Comparison of ENCODE assay signal across 14 cellular contexts in genomic region chr1:93699676-93700168, GRCh38. TPM values are rescaled to one million over a fixed set of nuclear protein-coding genes. Genes with fewer than 3 reads are reported as not detected.
DNase-seq lines count a peak whose midpoint lies in the region; ATAC-seq and TF ChIP-seq lines count a peak whose summit lies in the region.
"Had no signal": no experiment of that assay in that cellular context is flagged by ENCODE, and none has a peak within 500 bp of the region (broad histone marks: within the 10 kb centered on the region; RNA-seq: fewer than 3 reads in every experiment).

No MANE protein-coding gene starts in this region.

- no TSS peak for BruUV-seq in MCF 10A (replicated peaks; lab: Mats Ljungman, UMichigan)

- peak overlapping the region; percentile 2 for H3K56ac ChIP-seq in mesendoderm (ENCODE audit: low read length)

- no peaks in the 10 kb centered on the region for H4K20me1 ChIP-seq in GM23248 (ENCODE audit: insufficient read depth)

- no peaks in the 10 kb centered on the region for H3K36me3 Mint-ChIP-seq in MCF 10A (ENCODE audit: insufficient read depth, unreplicated experiment)

- H3K4me1 Mint-ChIP-seq in MCF 10A (ENCODE audit: insufficient read depth, unreplicated experiment): peaks cover 26% of the 10 kb centered on the region

- no peaks in the 10 kb centered on the region for H3K79me1 ChIP-seq in mesendoderm (ENCODE audit: low read length)

- WGBS in mesendoderm (ENCODE audit: extremely low coverage, insufficient coverage, low lambda C conversion rate): no CpG with 5 or more reads among the region's 1 CpG
- 100% methylated on average over 1 of the region's 1 CpG for WGBS in GM23248 (ENCODE audit: low coverage in 1 of 2, low lambda C conversion rate in 2 of 2, missing lambda C conversion rate in 2 of 2), 2 experiments

- CTCF ChIA-PET in MCF 10A (lab: Yijun Ruan, JAX): interaction anchor here (0.6 to 1.0 kb wide), 4 partner anchors 12 to 144 kb away, joined by 3 to 4 read pairs (median 3); no protein-coding TSS in a partner anchor

- peak overlapping the region; percentile 27 for H2AK5ac ChIP-seq in mesendoderm (ENCODE audit: low read length)

- no peak overlapping the region for H3K4ac ChIP-seq in mesendoderm (ENCODE audit: low read depth, low read length)

- intact Hi-C loops in MCF 10A (cut with micrococcal nuclease): no loop called here
- intact Hi-C loops in breast epithelium (cut with DNase I; ENCODE audit: low total_unique reads): no loop called here

- TF ChIP-seq CTCF in MCF 10A (IDR thresholded peaks at IDR 0.05; ENCODE audit: unreplicated experiment) (no peak), breast epithelium (IDR thresholded peaks at IDR 0.05) (no peak), RWPE2 (IDR thresholded peaks at IDR 0.05; ENCODE audit: poor library complexity, severe bottlenecking) (no peak)

- H2BK120ac ChIP-seq in mesendoderm (ENCODE audit: low read depth, low read length): no peak overlapping the region

- no peaks in the 10 kb centered on the region for H3K9me2 ChIP-seq in GM23248 (ENCODE audit: insufficient read depth)

- H3K27ac ChIP-seq in breast epithelium (no peak overlapping the region), RWPE2 (ENCODE audit: poor library complexity, severe bottlenecking) (peak overlapping the region; percentile 99), mesendoderm (ENCODE audit: low read depth, low read length) (no peak overlapping the region), GM23248 (no peak overlapping the region)
- no peak overlapping the region for H3K27ac ChIP-seq in effector memory CD4-positive, alpha-beta T cell (ENCODE audit: insufficient read depth, low read length, poor library complexity, severe bottlenecking)
- H3K27ac ChIP-seq: C4-2B, SJCRH30 had no signal

- TF ChIP-seq POLR2A in breast epithelium (IDR thresholded peaks at IDR 0.05): no peak

- no peak overlapping the region for H3K9ac ChIP-seq in mesendoderm (ENCODE audit: low read length)
- no peak overlapping the region for H3K9ac ChIP-seq in GM23248

- no peak overlapping the region for H2BK5ac ChIP-seq in mesendoderm (ENCODE audit: low read length)

- H3K4me3 Mint-ChIP-seq in MCF 10A (ENCODE audit: unreplicated experiment): no peak overlapping the region

- H3K27me3 ChIP-seq in breast epithelium: no peaks in the 10 kb centered on the region
- H3K27me3 ChIP-seq in RWPE2 (ENCODE audit: insufficient read depth, poor library complexity, severe bottlenecking): no peaks in the 10 kb centered on the region
- no peaks in the 10 kb centered on the region for H3K27me3 ChIP-seq in mesendoderm (ENCODE audit: insufficient read depth, low read length, poor library complexity)
- H3K27me3 ChIP-seq in effector memory CD4-positive, alpha-beta T cell (replicated peaks; ENCODE audit: control insufficient read depth, insufficient read depth, low read length, poor library complexity, severe bottlenecking): no peaks in the 10 kb centered on the region
- H3K27me3 ChIP-seq in GM23248 (replicated peaks; ENCODE audit: insufficient read depth): no peaks in the 10 kb centered on the region
- H3K27me3 ChIP-seq: SJCRH30 had no signal

- no peak for DNase-seq in MCF 10A (ENCODE audit: unreplicated experiment)
- no peak for DNase-seq in breast epithelium (ENCODE audit: low spot score in 2 of 2)
- no peak for DNase-seq in RWPE2 (ENCODE audit: low spot score)
- DNase-seq in mesendoderm: no peak
- DNase-seq in stimulated activated naive CD4-positive, alpha-beta T cell (lab: John Stamatoyannopoulos, UW): no peak
- DNase-seq in RKO (ENCODE audit: low spot score): no peak
- DNase-seq in effector memory CD4-positive, alpha-beta T cell: no peak
- no peak for DNase-seq in GM23248
- DNase-seq: 8988T, DMS153, HCEC 1CT, NCI-H1048, SJCRH30 had no signal

- no peak overlapping the region for H2AFZ ChIP-seq in GM23248

- ATAC-seq in RWPE2 (ENCODE audit: low read depth): no peak

- no peak overlapping the region for H3K23ac ChIP-seq in mesendoderm (ENCODE audit: low read length)

- H3K18ac ChIP-seq in mesendoderm (ENCODE audit: low read length): peak overlapping the region; percentile 24

- H3K4me3 ChIP-seq in breast epithelium (no peak overlapping the region), RWPE2 (ENCODE audit: severe bottlenecking) (no peak overlapping the region), mesendoderm (ENCODE audit: low read length) (no peak overlapping the region), GM23248 (no peak overlapping the region)
- no peak overlapping the region for H3K4me3 ChIP-seq in effector memory CD4-positive, alpha-beta T cell (ENCODE audit: insufficient read depth, low read depth, low read length, poor library complexity, severe bottlenecking)
- H3K4me3 ChIP-seq: SJCRH30 had no signal

- H4K5ac ChIP-seq in mesendoderm (ENCODE audit: low read length): no peak overlapping the region

- H3K36me3 ChIP-seq in breast epithelium: no peaks in the 10 kb centered on the region
- H3K36me3 ChIP-seq in RWPE2 (ENCODE audit: low read depth): peaks cover 6% of the 10 kb centered on the region
- H3K36me3 ChIP-seq in mesendoderm (ENCODE audit: control insufficient read depth, insufficient read depth, low read length): no peaks in the 10 kb centered on the region
- no peaks in the 10 kb centered on the region for H3K36me3 ChIP-seq in effector memory CD4-positive, alpha-beta T cell (ENCODE audit: control insufficient read depth, insufficient read depth, low read length)
- H3K36me3 ChIP-seq in GM23248 (ENCODE audit: low read depth): no peaks in the 10 kb centered on the region
- H3K36me3 ChIP-seq: SJCRH30 had no signal

- H4K8ac ChIP-seq in mesendoderm (ENCODE audit: low read depth, low read length): no peak overlapping the region

- peaks cover 3% of the 10 kb centered on the region for H3F3A ChIP-seq in GM23248 (ENCODE audit: insufficient read depth)

- in situ Hi-C loops in GM23248 (cut with MboI): no loop called here

- POLR2A ChIA-PET in MCF 10A (lab: Yijun Ruan, JAX): interaction anchor here (0.8 to 3.8 kb wide), 5 partner anchors 8 to 178 kb away, joined by 3 to 44 read pairs (median 4); partner anchors contain the start of gene BCAR3

- H2BK15ac ChIP-seq in mesendoderm (replicated peaks; ENCODE audit: low read depth): no peak overlapping the region

- no peaks in the 10 kb centered on the region for H3K27me3 Mint-ChIP-seq in MCF 10A (ENCODE audit: insufficient read depth, unreplicated experiment)

- H3K4me2 ChIP-seq in mesendoderm (ENCODE audit: low read length): no peak overlapping the region
- no peak overlapping the region for H3K4me2 ChIP-seq in GM23248 (ENCODE audit: unreplicated experiment)

- H3K27ac Mint-ChIP-seq in MCF 10A (ENCODE audit: low read depth, unreplicated experiment): peak overlapping the region; percentile 95

- H3K4me1 ChIP-seq in breast epithelium: no peaks in the 10 kb centered on the region
- peaks cover 53% of the 10 kb centered on the region for H3K4me1 ChIP-seq in RWPE2 (ENCODE audit: insufficient read depth, poor library complexity, severe bottlenecking)
- H3K4me1 ChIP-seq in mesendoderm (ENCODE audit: control insufficient read depth, low read depth, low read length): peaks cover 4% of the 10 kb centered on the region
- H3K4me1 ChIP-seq in effector memory CD4-positive, alpha-beta T cell (ENCODE audit: control insufficient read depth, insufficient read depth, low read length, poor library complexity, severe bottlenecking): no peaks in the 10 kb centered on the region
- H3K4me1 ChIP-seq in GM23248 (ENCODE audit: insufficient read depth): peaks cover 34% of the 10 kb centered on the region

- H3K79me2 ChIP-seq in mesendoderm (ENCODE audit: control insufficient read depth, insufficient read depth, low read length) (no peaks in the 10 kb centered on the region), GM23248 (ENCODE audit: insufficient read depth) (no peaks in the 10 kb centered on the region)

- no peaks in the 10 kb centered on the region for H3K9me3 ChIP-seq in breast epithelium
- no peaks in the 10 kb centered on the region for H3K9me3 ChIP-seq in RWPE2 (ENCODE audit: severe bottlenecking)
- H3K9me3 ChIP-seq in effector memory CD4-positive, alpha-beta T cell (ENCODE audit: control insufficient read depth, low read length): no peaks in the 10 kb centered on the region
- H3K9me3 ChIP-seq in GM23248 (ENCODE audit: low read depth): no peaks in the 10 kb centered on the region
- H3K9me3 ChIP-seq: SJCRH30 had no signal

- H3K9me3 Mint-ChIP-seq in MCF 10A (ENCODE audit: unreplicated experiment): no peaks in the 10 kb centered on the region

RNA-seq across cellular contexts. Expression of gene BCAR3, which starts 18.1 kb away (rescaled TPM):
- total RNA-seq in MCF 10A (2022) (83.6 and 130 TPM in 2 replicates), breast epithelium (10 to 100 TPM; 26.7 to 42.7 (median 30.2) TPM)
- polyA plus RNA-seq in mesendoderm (2013, experiment 1 of 2): 23.5 TPM
- 23.0 TPM for polyA plus RNA-seq in mesendoderm (2013, experiment 2 of 2)
- total RNA-seq in GM23248 (2014; rRNA removed; shearing (Covaris generic)): 79.5 and 83.2 TPM in 2 replicates
- 62.2 and 65.1 TPM in 2 replicates for polyA plus RNA-seq in GM23248 (2016; fragmentation: Nextera tagmentation; extraction: Ambion mirVana)
